ENCODE assay signal across 8 cellular contexts in the genomic region with DNA sequence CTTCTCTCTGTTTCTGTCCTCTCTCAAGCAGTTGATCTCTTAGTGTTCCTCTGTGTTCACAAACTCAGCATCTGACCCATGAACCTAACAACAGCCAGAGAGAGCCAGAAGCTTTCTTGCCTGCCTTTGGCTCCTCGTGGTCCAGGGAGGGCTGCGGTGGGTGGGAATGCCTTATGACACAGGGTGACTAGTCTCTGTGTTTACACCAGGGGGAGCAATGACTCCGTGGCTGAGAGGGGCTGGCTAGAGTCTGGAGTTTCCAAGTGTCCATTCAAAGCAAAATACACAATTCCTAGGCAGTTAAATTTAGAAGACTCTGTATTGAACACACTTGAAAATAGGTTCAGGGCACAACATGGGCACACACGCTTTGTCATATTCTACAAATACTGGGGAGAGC.
DNase-seq lines count a peak whose midpoint lies in the region; ATAC-seq and TF ChIP-seq lines count a peak whose summit lies in the region.

No MANE protein-coding gene starts in this region.

- TF ChIP-seq CTCF in liver (IDR thresholded peaks at IDR 0.05; ENCODE audit: low read depth, low read length, missing input control) (peak; percentile 55), vagina (IDR thresholded peaks at IDR 0.05) (peak; percentile 53 to 79 (median 71))

- H3K27ac ChIP-seq in liver (ENCODE audit: low read depth in 1 of 2, low read length in 2 of 2) (no peak overlapping the region), vagina (no peak overlapping the region)

- H3K36me3 ChIP-seq in liver (ENCODE audit: control insufficient read depth in 4 of 4, insufficient read depth in 3 of 4, low read depth in 1 of 4, low read length in 3 of 4) (no peaks in the 10 kb centered on the region), vagina (no peaks in the 10 kb centered on the region)

- H3K4me1 ChIP-seq in liver (ENCODE audit: control insufficient read depth in 4 of 4, insufficient read depth in 4 of 4, low read length in 3 of 4): no peaks in the 10 kb centered on the region
- no peaks in the 10 kb centered on the region for H3K4me1 ChIP-seq in vagina

- WGBS in liver: 9% methylated on average over 4 of the region's 4 CpGs

- TF ChIP-seq RAD21 in liver (IDR thresholded peaks at IDR 0.05): peak; percentile 78 to 84

- H3K9me3 ChIP-seq in liver (ENCODE audit: control insufficient read depth in 4 of 4, low read length in 3 of 4) (peaks cover 0 to 7% (median 0%) of the 10 kb centered on the region in 4 donors), vagina (no peaks in the 10 kb centered on the region)

- no peak overlapping the region for H3K4me3 ChIP-seq in liver (ENCODE audit: low read depth in 1 of 3, low read length in 3 of 3)
- H3K4me3 ChIP-seq in vagina: no peak overlapping the region

- peak; percentile 70 for ATAC-seq in GM19372 (IDR thresholded peaks at IDR 0.05; ENCODE audit: low read depth, unreplicated experiment)

- intact Hi-C loops in vagina (cut with DNase I): loop anchor here (10.0 kb wide), 2 partner anchors 131 to 291 kb away; no protein-coding TSS in a partner anchor

- no peak overlapping the region for H3K9ac ChIP-seq in liver (ENCODE audit: low read depth in 1 of 2, low read length in 2 of 2)

- DNase-seq in COLO829 (ENCODE audit: low spot score) (peak; percentile 79), NAMALWA (ENCODE audit: low spot score) (peak; percentile 6), cerebellum (ENCODE audit: low spot score) (peak; percentile 15), vagina (ENCODE audit: extremely low spot score in 2 of 2) (no peak), DMS153 treated with DMSO at 0.1 percent for 48 hours (lab: John Stamatoyannopoulos, UW; ENCODE audit: unreplicated experiment) (no peak), T-helper 9 cell (no peak)

- TF ChIP-seq POLR2A in vagina (IDR thresholded peaks at IDR 0.05): no peak

- H3K27me3 ChIP-seq in liver (ENCODE audit: control insufficient read depth in 4 of 4, insufficient read depth in 4 of 4, low read length in 3 of 4) (no peaks in the 10 kb centered on the region), vagina (no peaks in the 10 kb centered on the region)

TF ChIP-seq in liver, 16 proteins besides CTCF, POLR2A, EP300 and RAD21:
- TF ChIP-seq MAX (IDR thresholded peaks at IDR 0.05): no peak
- no peak for TF ChIP-seq GABPA (IDR thresholded peaks at IDR 0.05 in 1 of 2, conservative IDR thresholded peaks at IDR 0.05 in 1 of 2)
- TF ChIP-seq NR2F2 (IDR thresholded peaks at IDR 0.05): no peak
- no peak for TF ChIP-seq EGR1 (IDR thresholded peaks at IDR 0.05; ENCODE audit: low read depth in 2 of 2)

Comparison
In these comparisons a context has a peak if more than half of its experiments do, and no peak if none do; other contexts are left out.
1. DNase-seq: peak in COLO829 (single experiment), NAMALWA (single experiment) and cerebellum (single experiment); none in vagina (0 of 2), DMS153 treated with DMSO at 0.1 percent for 48 hours (single experiment) and T-helper 9 cell (single experiment).